Comparison of ENCODE assay signal across 17 cellular contexts in the genomic region with DNA sequence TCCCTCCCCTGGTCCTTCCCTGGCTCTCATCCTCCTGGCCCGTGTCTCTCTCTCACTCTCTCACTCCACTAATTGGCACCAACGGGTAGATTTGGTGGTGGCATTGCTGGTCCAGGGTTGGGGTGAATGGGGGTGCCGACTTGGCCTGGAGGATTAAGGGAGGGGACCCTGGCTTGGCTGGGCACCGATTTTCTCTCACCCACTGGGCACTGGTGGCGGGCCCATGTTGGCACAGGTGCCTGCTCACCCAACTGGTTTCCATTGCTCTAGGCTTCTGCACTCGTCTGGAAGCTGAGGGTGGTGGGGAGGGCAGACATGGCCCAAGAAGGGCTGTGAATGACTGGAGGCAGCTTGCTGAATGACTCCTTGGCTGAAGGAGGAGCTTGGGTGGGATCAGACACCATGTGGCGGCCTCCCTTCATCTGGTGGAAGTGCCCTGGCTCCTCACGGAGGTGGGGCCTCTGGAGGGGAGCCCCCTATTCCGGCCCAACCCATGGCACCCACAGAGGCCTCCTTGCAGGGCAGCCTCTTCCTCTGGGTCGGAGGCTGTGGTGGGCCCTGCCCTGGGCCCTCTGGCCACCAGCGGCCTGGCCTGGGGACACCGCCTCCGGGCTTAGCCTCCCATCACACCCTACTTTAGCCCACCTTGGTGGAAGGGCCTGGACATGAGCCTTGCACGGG. TPM values are rescaled to one million over a fixed set of nuclear protein-coding genes. Genes with fewer than 3 reads are reported as not detected.
DNase-seq lines count a peak whose midpoint lies in the region; ATAC-seq and TF ChIP-seq lines count a peak whose summit lies in the region.
"Had no signal": no experiment of that assay in that cellular context is flagged by ENCODE, and none has a peak within 500 bp of the region (broad histone marks: within the 10 kb centered on the region; RNA-seq: fewer than 3 reads in every experiment).

No MANE protein-coding gene starts in this region.

- peaks cover 59 to 62% of the 10 kb centered on the region in 2 experiments for H3K36me3 ChIP-seq in HCT116 (ENCODE audit: control insufficient read depth in 1 of 2, insufficient read depth in 2 of 2, low read length in 2 of 2)
- H3K36me3 ChIP-seq in psoas muscle (ENCODE audit: insufficient read depth in 1 of 2, low read depth in 1 of 2), result peaks cover 11 to 100% of the 10 kb centered on the region in 2 donors
- peaks cover 0 to 95% (median 0%) of the 10 kb centered on the region in 3 donors for H3K36me3 ChIP-seq in Peyer's patch

- CTCF ChIA-PET in Calu3 (lab: Charles Lee), result no interaction called here
- CTCF ChIA-PET in HCT116 (lab: Charles Lee), result no interaction called here

- no peak for TF ChIP-seq CTCF in Calu3 (IDR thresholded peaks at IDR 0.05; ENCODE audit: unreplicated experiment)
- no peak for TF ChIP-seq CTCF in HCT116 (IDR thresholded peaks at IDR 0.05 in 2 of 3, conservative IDR thresholded peaks at IDR 0.05 in 1 of 3; ENCODE audit: borderline replicate concordance in 1 of 3, insufficient read depth in 1 of 3, low read depth in 2 of 3, low read length in 2 of 3)
- no peak for TF ChIP-seq CTCF in psoas muscle (IDR thresholded peaks at IDR 0.05)
- TF ChIP-seq CTCF in Peyer's patch (IDR thresholded peaks at IDR 0.05), result no peak

- ATAC-seq in HCT116 (no peak), psoas muscle (no peak), HG03378 (IDR thresholded peaks at IDR 0.05; ENCODE audit: unreplicated experiment) (no peak)

- no peak overlapping the region for H2AFZ ChIP-seq in HCT116 (ENCODE audit: low read depth, low read length, poor library complexity, severe bottlenecking)
- H2AFZ ChIP-seq: PC-9 had no signal

- no peak overlapping the region for H3K4me2 ChIP-seq in HCT116 (ENCODE audit: low read length)
- H3K4me2 ChIP-seq: KMS-11, PC-9 had no signal

- no peaks in the 10 kb centered on the region for H3K9me2 ChIP-seq in HCT116 (ENCODE audit: insufficient read depth)

- H3K9ac ChIP-seq in HCT116 (ENCODE audit: low read length), result no peak overlapping the region
- H3K9ac ChIP-seq: KMS-11 had no signal

- DNase-seq in Calu3 (no peak), HCT116 (ENCODE audit: low read depth, low spot score) (no peak), epithelial cell of prostate (ENCODE audit: low read depth, low spot score) (no peak), psoas muscle (no peak), OCI-M2 (lab: John Stamatoyannopoulos, UW; ENCODE audit: unreplicated experiment) (no peak), Peyer's patch (no peak)
- DNase-seq: ACHN; C1 segment of cervical spinal cord; CD8-positive, alpha-beta memory T cell; DMS79 treated with DMSO at 0.1 percent for 48 hours; GOT3; NCI-H1930; NCI-H345; NCI-H524 treated with DMSO at 0.1 percent for 48 hours; PC-9 had no signal

- 49 to 75% (median 74%) methylated on average over 13 to 14 of the region's 14 CpGs for WGBS in psoas muscle, 3 donors

- H3K4me1 ChIP-seq in HCT116 (ENCODE audit: control insufficient read depth in 1 of 2, insufficient read depth in 2 of 2, low read length in 2 of 2), result peaks cover 3% of the 10 kb centered on the region in 2 experiments; a peak in 2 of 4 replicates
- peaks cover 45% of the 10 kb centered on the region for H3K4me1 ChIP-seq in psoas muscle
- H3K4me1 ChIP-seq in Peyer's patch, result peaks cover 0 to 8% (median 0%) of the 10 kb centered on the region in 4 donors

- peaks cover 46% of the 10 kb centered on the region for H3K79me2 ChIP-seq in HCT116 (ENCODE audit: insufficient read depth, low read length)

- H3K9me3 ChIP-seq in HCT116 (ENCODE audit: control insufficient read depth in 1 of 2, insufficient read depth in 1 of 2, low read depth in 1 of 2, low read length in 2 of 2) (no peaks in the 10 kb centered on the region), psoas muscle (no peaks in the 10 kb centered on the region), Peyer's patch (no peaks in the 10 kb centered on the region)

- H3K27me3 ChIP-seq in HCT116 (ENCODE audit: insufficient read depth, low read length) (no peaks in the 10 kb centered on the region), psoas muscle (ENCODE audit: insufficient read depth in 3 of 3, low read length in 2 of 3) (no peaks in the 10 kb centered on the region), Peyer's patch (no peaks in the 10 kb centered on the region)

- H4K20me1 ChIP-seq in HCT116 (ENCODE audit: insufficient read depth), result no peaks in the 10 kb centered on the region

- RAD21 ChIA-PET in HCT116 (lab: Charles Lee; ENCODE audit: low non-redundant PET in 1 of 2, low total read pairs in 2 of 2, uncharacterized antibody in 2 of 2, unreplicated experiment in 2 of 2), result no interaction called here

- BruUV-seq in Calu3 (replicated peaks; lab: Mats Ljungman, UMichigan) (no TSS peak), HCT116 (replicated peaks; lab: Mats Ljungman, UMichigan) (no TSS peak)

- H3K27ac Mint-ChIP-seq in Calu3 (ENCODE audit: unreplicated experiment), result peak overlapping the region; percentile 72
- H3K27ac Mint-ChIP-seq: CD8-positive, alpha-beta memory T cell had no signal

- TF ChIP-seq RAD21 in HCT116 (IDR thresholded peaks at IDR 0.05; ENCODE audit: low read depth), result no peak

- no peaks in the 10 kb centered on the region for H3K9me3 Mint-ChIP-seq in Calu3 (ENCODE audit: low read depth, unreplicated experiment)
- H3K9me3 Mint-ChIP-seq: CD8-positive, alpha-beta memory T cell had no signal

- H3K27ac ChIP-seq in HCT116 (ENCODE audit: low read depth, low read length) (no peak overlapping the region), epithelial cell of prostate (peak overlapping the region; percentile 90), psoas muscle (peak overlapping the region; percentile 99), Peyer's patch (no peak overlapping the region)
- H3K27ac ChIP-seq: KMS-11, PC-9 had no signal

- no peaks in the 10 kb centered on the region for H3K27me3 Mint-ChIP-seq in Calu3 (ENCODE audit: unreplicated experiment)

- POLR2A ChIA-PET in HCT116 (lab: Charles Lee), result no interaction called here

- intact Hi-C loops in Calu3 (cut with micrococcal nuclease; ENCODE audit: unreplicated experiment) (no loop called here), HCT116 (cut with micrococcal nuclease) (no loop called here), psoas muscle (cut with DNase I) (no loop called here)

- H3K4me1 Mint-ChIP-seq in Calu3 (ENCODE audit: low read depth, unreplicated experiment), result peaks cover 75% of the 10 kb centered on the region
- H3K4me1 Mint-ChIP-seq: CD8-positive, alpha-beta memory T cell had no signal

- peaks cover 100% of the 10 kb centered on the region for H3K36me3 Mint-ChIP-seq in Calu3 (ENCODE audit: insufficient read depth, unreplicated experiment)
- H3K36me3 Mint-ChIP-seq: CD8-positive, alpha-beta memory T cell had no signal

- H3K4me3 ChIP-seq in HCT116 (replicated peaks in 1 of 2; ENCODE audit: low read depth in 1 of 2, low read length in 2 of 2), result no peak overlapping the region
- H3K4me3 ChIP-seq in psoas muscle, result no peak overlapping the region
- no peak overlapping the region for H3K4me3 ChIP-seq in Peyer's patch
- H3K4me3 ChIP-seq: PC-9 had no signal

- TF ChIP-seq POLR2A in HCT116 (IDR thresholded peaks at IDR 0.05; ENCODE audit: borderline replicate concordance, extremely low read depth, insufficient read depth, insufficient read length), result no peak
- TF ChIP-seq POLR2A in Peyer's patch (IDR thresholded peaks at IDR 0.05), result no peak

- H3K4me3 Mint-ChIP-seq in Calu3 (ENCODE audit: low read depth, unreplicated experiment), result no peak overlapping the region
- H3K4me3 Mint-ChIP-seq: CD8-positive, alpha-beta memory T cell had no signal

TF ChIP-seq in HCT116, 20 proteins besides CTCF, POLR2A, EP300 and RAD21:
- no peak for TF ChIP-seq TCF7L2 (IDR thresholded peaks at IDR 0.05; ENCODE audit: borderline replicate concordance, extremely low read depth, insufficient read depth, insufficient read length)
- TF ChIP-seq POLR2AphosphoS5 (IDR thresholded peaks at IDR 0.05; ENCODE audit: low read depth, low read length), result 0 out of 2 replicates have a peak, but pooled peaks have one; percentile 18
TF ChIP-seq in HCT116: peak in this region for 1.

RNA-seq across cellular contexts. Expression of a gene that starts 11.0 kb away (rescaled TPM):
- total RNA-seq in Calu3 (2022) (345 and 407 TPM in 2 replicates), HCT116 (2021; ENCODE audit: unreplicated experiment) (112 TPM), psoas muscle (100 to 1,000 TPM; 132 to 345 (median 208) TPM), Peyer's patch (100 to 1,000 TPM; 202 to 663 (median 418) TPM)
- polyA plus RNA-seq in HCT116 (2012), result 196 and 304 TPM in 2 replicates
- polyA plus RNA-seq in psoas muscle, result 100 to 1,000 TPM in 1 of 3 donors, 10 to 100 TPM in 2; 78.1 to 125 (median 88.3) TPM
- polyA plus RNA-seq: CD8-positive, alpha-beta memory T cell had no signal

Comparison
In these comparisons a context has a peak if more than half of its experiments do, and no peak if none do; other contexts are left out.
1. H3K27ac ChIP-seq: peak in epithelial cell of prostate (single experiment) and psoas muscle (single experiment); none in HCT116 (single experiment) and Peyer's patch (0 of 4).